Comparison of ENCODE assay signal across 17 cellular contexts in genomic region chr22:50417544-50417943, GRCh38. TPM values are rescaled to one million over a fixed set of nuclear protein-coding genes. Genes with fewer than 3 reads are reported as not detected.
DNase-seq lines count a peak whose midpoint lies in the region; ATAC-seq and TF ChIP-seq lines count a peak whose summit lies in the region.
"Had no signal": no experiment of that assay in that cellular context is flagged by ENCODE, and none has a peak within 500 bp of the region (broad histone marks: within the 10 kb centered on the region; RNA-seq: fewer than 3 reads in every experiment).

No MANE protein-coding gene starts in this region.

- no peak for TF ChIP-seq POLR2A in transverse colon (IDR thresholded peaks at IDR 0.05)

- no peak overlapping the region for H2BK12ac ChIP-seq in neuronal stem cell (ENCODE audit: low read length)

- H3K27ac ChIP-seq in caudate nucleus (ENCODE audit: low read depth, low read length) (peak overlapping the region; percentile 3), neuronal stem cell (replicated peaks; ENCODE audit: low read length) (no peak overlapping the region), transverse colon (no peak overlapping the region)
- H3K27ac ChIP-seq: SJSA1 had no signal

- H2AFZ ChIP-seq in neuronal stem cell (ENCODE audit: low read length), result no peak overlapping the region

- no peak overlapping the region for H4K8ac ChIP-seq in neuronal stem cell (ENCODE audit: low read depth, low read length)

- no peak for TF ChIP-seq EP300 in transverse colon (IDR thresholded peaks at IDR 0.05; ENCODE audit: low read depth)

- no peak for ATAC-seq in GM21529 (IDR thresholded peaks at IDR 0.05; ENCODE audit: unreplicated experiment)
- ATAC-seq in SK-N-SH treated with all-trans-retinoic acid at 6 μM for 48 hours, result no peak

- H3K27me3 ChIP-seq in neuronal stem cell (ENCODE audit: control insufficient read depth in 3 of 3, insufficient read depth in 3 of 3, low read depth in 1 of 3, low read length in 3 of 3), result no peaks in the 10 kb centered on the region
- H3K27me3 ChIP-seq in transverse colon, result no peaks in the 10 kb centered on the region
- H3K27me3 ChIP-seq: BE2C, SJSA1 had no signal

- no peak overlapping the region for H3K4me2 ChIP-seq in neuronal stem cell (ENCODE audit: insufficient read depth, low read length, poor library complexity, severe bottlenecking)

- H3K36me3 ChIP-seq in neuronal stem cell (replicated peaks in 1 of 2; ENCODE audit: control insufficient read depth in 2 of 2, insufficient read depth in 2 of 2, low read length in 2 of 2) (peaks cover 64 to 92% of the 10 kb centered on the region in 2 donors), transverse colon (peaks cover 0 to 72% (median 29%) of the 10 kb centered on the region in 4 donors)

- H3K18ac ChIP-seq in neuronal stem cell (ENCODE audit: low read length), result no peak overlapping the region

- in situ Hi-C loops in transverse colon (cut with MboI; ENCODE audit: low pct_ligation_motif_present in 1 of 4, low pct_unique_long_range_greater_than_20kb in 1 of 4, low sequenced_read_pairs in 3 of 4), result no loop called here

- H3K4me1 ChIP-seq in neuronal stem cell (ENCODE audit: control insufficient read depth in 2 of 2, insufficient read depth in 1 of 2, low read depth in 1 of 2, low read length in 2 of 2) (no peaks in the 10 kb centered on the region), transverse colon (no peaks in the 10 kb centered on the region)
- H3K4me1 ChIP-seq: BE2C, SJSA1 had no signal

- H3K9ac ChIP-seq in neuronal stem cell (ENCODE audit: low read depth, low read length, poor library complexity), result peak overlapping the region; percentile 7

- no CpG with 5 or more reads among the region's 7 CpGs for WGBS in neuronal stem cell (ENCODE audit: extremely low coverage in 2 of 2, insufficient read length in 2 of 2, insufficient replicate concordance in 1 of 2), 2 donors
- WGBS in transverse colon (ENCODE audit: low coverage in 1 of 2), 2 donors, result 83% methylated on average over 6 of the region's 7 CpGs; no CpG with 5 or more reads in 1 of the 2 donors

- H3K79me1 ChIP-seq in neuronal stem cell (ENCODE audit: low read depth, low read length), result peaks cover 6% of the 10 kb centered on the region

- TF ChIP-seq CTCF in transverse colon (IDR thresholded peaks at IDR 0.05), result no peak

- no peak overlapping the region for H2AK5ac ChIP-seq in neuronal stem cell (ENCODE audit: low read depth, low read length)

- no peak overlapping the region for H4K91ac ChIP-seq in neuronal stem cell (ENCODE audit: low read depth, low read length, poor library complexity)

- intact Hi-C loops in transverse colon (cut with DNase I; ENCODE audit: low total_unique reads), result no loop called here

- no peak overlapping the region for H3K14ac ChIP-seq in neuronal stem cell (ENCODE audit: low read length)

- peak overlapping the region; percentile 69 for H3K4ac ChIP-seq in neuronal stem cell (ENCODE audit: low read length)

- H3K4me3 ChIP-seq in neuronal stem cell (ENCODE audit: low read length in 2 of 2) (no peak overlapping the region), transverse colon (no peak overlapping the region)
- H3K4me3 ChIP-seq: SJSA1 had no signal

- no peak overlapping the region for H2BK5ac ChIP-seq in neuronal stem cell (ENCODE audit: low read length)

- H3K23ac ChIP-seq in neuronal stem cell (ENCODE audit: low read depth, low read length, poor library complexity), result no peak overlapping the region

- H3K9me3 ChIP-seq in neuronal stem cell (replicated peaks in 1 of 2; ENCODE audit: control insufficient read depth in 2 of 2, insufficient read depth in 1 of 2, low read depth in 1 of 2, low read length in 2 of 2) (no peaks in the 10 kb centered on the region), transverse colon (no peaks in the 10 kb centered on the region)
- H3K9me3 ChIP-seq: BE2C, SJSA1 had no signal

- no peak overlapping the region for H2BK120ac ChIP-seq in neuronal stem cell (ENCODE audit: low read depth, low read length)

- DNase-seq in EH (ENCODE audit: low read depth) (peak; percentile 11), HS-5 (ENCODE audit: low read depth) (peak; percentile 9), caudate nucleus (lab: John Stamatoyannopoulos, UW) (no peak), neuronal stem cell (ENCODE audit: low spot score) (no peak), transverse colon (no peak)
- DNase-seq: BE2C; CD8-positive, alpha-beta memory T cell; MV-4-11; NCI-H1436; NCI-H2029 treated with DMSO at 0.1 percent for 48 hours; NCI-H524 treated with DMSO at 0.1 percent for 48 hours; NK-92 treated with Interleukin-12 subunit alpha and Interleukin-12 subunit beta, amount 100 ng/mL, for 24 hours; OCI-M1; RPMI8226 had no signal

- no peak overlapping the region for H2BK15ac ChIP-seq in neuronal stem cell (ENCODE audit: low read length)

TF ChIP-seq in SK-N-SH treated with all-trans-retinoic acid at 6 μM for 48 hours, 23 proteins besides CTCF, POLR2A, EP300 and RAD21:
- TF ChIP-seq GLIS3 (CRISPR knock-in tag; IDR thresholded peaks at IDR 0.05) (no peak), TOX (CRISPR knock-in tag; IDR thresholded peaks at IDR 0.05; ENCODE audit: borderline replicate concordance) (no peak), TSHZ2 (CRISPR knock-in tag; IDR thresholded peaks at IDR 0.05) (no peak), ZFP3 (CRISPR knock-in tag; IDR thresholded peaks at IDR 0.05) (no peak), PPARA (CRISPR knock-in tag; IDR thresholded peaks at IDR 0.05; ENCODE audit: borderline replicate concordance) (no peak), ZNF70 (CRISPR knock-in tag; IDR thresholded peaks at IDR 0.05) (no peak), ISL1 (CRISPR knock-in tag; IDR thresholded peaks at IDR 0.05) (no peak), CSDC2 (CRISPR knock-in tag; IDR thresholded peaks at IDR 0.05) (no peak), ZNF565 (CRISPR knock-in tag; conservative IDR thresholded peaks at IDR 0.05; ENCODE audit: low read depth) (no peak), ZC3H10 (CRISPR knock-in tag; IDR thresholded peaks at IDR 0.05) (no peak), CREB5 (CRISPR knock-in tag; IDR thresholded peaks at IDR 0.05; ENCODE audit: low read depth) (no peak), SNAI2 (CRISPR knock-in tag; IDR thresholded peaks at IDR 0.05) (no peak), POU6F1 (CRISPR knock-in tag; IDR thresholded peaks at IDR 0.05; ENCODE audit: borderline replicate concordance, low read depth) (no peak)

RNA-seq across cellular contexts. Expression of gene SBF1, which starts 57.3 kb away (rescaled TPM):
- 39.3 TPM for polyA plus RNA-seq in neuronal stem cell (2013, experiment 1 of 2)
- 38.7 TPM for polyA plus RNA-seq in neuronal stem cell (2013, experiment 2 of 2)
- total RNA-seq in transverse colon, result 100 to 1,000 TPM in 2 of 4 donors, 10 to 100 TPM in 2; 59.9 to 241 (median 108) TPM

Comparison
In these comparisons a context has a peak if more than half of its experiments do, and no peak if none do; other contexts are left out.
1. DNase-seq: peak in EH (single experiment) and HS-5 (single experiment); none in caudate nucleus (0 of 61), neuronal stem cell (single experiment) and transverse colon (single experiment).